12 cellular contexts compared by ENCODE assay signal in genomic region chr2:226489765-226490164, GRCh38.
DNase-seq lines count a peak whose midpoint lies in the region; ATAC-seq, FAIRE-seq and TF ChIP-seq lines count a peak whose summit lies in the region.
"Had no signal": no experiment of that assay in that cellular context is flagged by ENCODE, and none has a peak within 500 bp of the region (broad histone marks: within the 10 kb centered on the region; RNA-seq: fewer than 3 reads in every experiment).

No MANE protein-coding gene starts in this region.

- TF ChIP-seq EP300 in A549 (IDR thresholded peaks at IDR 0.05), result no peak

- TF ChIP-seq POLR2A in A549 (IDR thresholded peaks at IDR 0.05; ENCODE audit: low read length), result no peak
- no peak for TF ChIP-seq POLR2A in body of pancreas (IDR thresholded peaks at IDR 0.05)

- H3K27me3 ChIP-seq in body of pancreas, result no peaks in the 10 kb centered on the region
- no peaks in the 10 kb centered on the region for H3K27me3 ChIP-seq in pancreas

- DNase-seq in A549 (ENCODE audit: low read depth in 1 of 2, low spot score in 1 of 2) (peak; percentile 10 to 23), chondrocyte (ENCODE audit: low spot score) (no peak), GF-D8 (lab: John Stamatoyannopoulos, UW) (no peak), body of pancreas (no peak), pancreas (no peak)
- DNase-seq in stimulated activated CD4-positive, alpha-beta T cell treated with anti-CD3 and anti-CD28 coated beads, Interleukin-4, amount 100 ng/mL, for 4 hours, result no peak
- DNase-seq: activated CD4-positive, alpha-beta T cell treated with anti-CD3 and anti-CD28 coated beads for 1 hour; kidney had no signal

- intact Hi-C loops in body of pancreas (cut with DNase I), result no loop called here
- intact Hi-C loops in pancreas (cut with DNase I), result no loop called here

- H3K4me1 ChIP-seq in A549 (peaks cover 5% of the 10 kb centered on the region; the same call in 2 of the 3 replicates), body of pancreas (no peaks in the 10 kb centered on the region), pancreas (no peaks in the 10 kb centered on the region)
- H3K4me1 ChIP-seq: prostate gland had no signal

- TF ChIP-seq RAD21 in A549 (conservative IDR thresholded peaks at IDR 0.05 in 1 of 2, IDR thresholded peaks at IDR 0.05 in 1 of 2), result 0 out of 5 replicates have a peak, but pooled peaks of 1 of the 2 experiments have one; percentile 21

- H3K36me3 Mint-ChIP-seq in chondrocyte (ENCODE audit: low read depth), result no peaks in the 10 kb centered on the region

- ATAC-seq in A549 (peak in 1 of 2 experiments; percentile 61; a peak in 2 of 6 replicates), GM18861 (IDR thresholded peaks at IDR 0.05; ENCODE audit: unreplicated experiment) (peak; percentile 35), HG03175 (IDR thresholded peaks at IDR 0.05; ENCODE audit: unreplicated experiment) (peak; percentile 52), body of pancreas (no peak), pancreas (no peak)

- H3K4me2 ChIP-seq in A549, result no peak overlapping the region

- no peaks in the 10 kb centered on the region for H3K36me3 ChIP-seq in body of pancreas (replicated peaks in 1 of 2; ENCODE audit: insufficient read depth in 1 of 2, low read depth in 2 of 2)
- no peaks in the 10 kb centered on the region for H3K36me3 ChIP-seq in pancreas
- H3K36me3 ChIP-seq: prostate gland had no signal

- H3K27me3 Mint-ChIP-seq in chondrocyte (ENCODE audit: low read depth), result no peaks in the 10 kb centered on the region

- POLR2A ChIA-PET in A549 (lab: Yijun Ruan, JAX), result no interaction called here

- WGBS in A549 (ENCODE audit: missing lambda C conversion rate), result 63% methylated on average over 7 of the region's 7 CpGs
- 85 to 87% methylated on average over 7 of the region's 7 CpGs for WGBS in body of pancreas, 2 donors
- 83 to 87% methylated on average over 7 of the region's 7 CpGs for WGBS in pancreas, 2 donors

- H3K4me1 Mint-ChIP-seq in chondrocyte (ENCODE audit: low read depth), result peaks cover 28% of the 10 kb centered on the region
- H3K4me1 Mint-ChIP-seq: central memory CD8-positive, alpha-beta T cell had no signal

- no peak for TF ChIP-seq CTCF in A549 (IDR thresholded peaks at IDR 0.05)
- peak; percentile 14 for TF ChIP-seq CTCF in chondrocyte (IDR thresholded peaks at IDR 0.05)
- no peak for TF ChIP-seq CTCF in body of pancreas (IDR thresholded peaks at IDR 0.05)
- TF ChIP-seq CTCF in pancreas (IDR thresholded peaks at IDR 0.05), result no peak

- H3K27ac ChIP-seq in A549, result peak overlapping the region in 1 of 2 experiments; percentile 57; a peak in 1 of 6 replicates
- no peak overlapping the region for H3K27ac ChIP-seq in body of pancreas
- no peak overlapping the region for H3K27ac ChIP-seq in pancreas
- H3K27ac ChIP-seq: prostate gland had no signal

- H3K9me3 ChIP-seq in A549, result peaks cover 16% of the 10 kb centered on the region; the same call in 1 of the 3 replicates
- no peaks in the 10 kb centered on the region for H3K9me3 ChIP-seq in body of pancreas
- H3K9me3 ChIP-seq in pancreas, result no peaks in the 10 kb centered on the region
- H3K9me3 ChIP-seq: prostate gland had no signal

- H3K4me3 ChIP-seq in A549, result no peak overlapping the region
- H3K4me3 ChIP-seq in body of pancreas, result no peak overlapping the region
- H3K4me3 ChIP-seq in pancreas, result no peak overlapping the region
- H3K4me3 ChIP-seq: prostate gland had no signal

- FAIRE-seq in A549 (lab: Jason Lieb, UNC), result no peak
- no peak for FAIRE-seq in pancreas (lab: Jason Lieb, UNC)
- FAIRE-seq: kidney had no signal

- H3K9me3 Mint-ChIP-seq in chondrocyte (ENCODE audit: low read depth), result peaks cover 3% of the 10 kb centered on the region
- H3K9me3 Mint-ChIP-seq: central memory CD8-positive, alpha-beta T cell had no signal

- CTCF ChIA-PET in A549 (lab: Yijun Ruan, JAX), result no interaction called here

- no peak overlapping the region for H3K4me3 Mint-ChIP-seq in chondrocyte (ENCODE audit: unreplicated experiment)
- H3K4me3 Mint-ChIP-seq: central memory CD8-positive, alpha-beta T cell had no signal

- H3K27ac Mint-ChIP-seq in chondrocyte (ENCODE audit: unreplicated experiment), result peak overlapping the region; percentile 84

TF ChIP-seq in A549, 52 proteins besides CTCF, POLR2A, EP300 and RAD21:
- TF ChIP-seq ESRRA (IDR thresholded peaks at IDR 0.05; ENCODE audit: borderline replicate concordance, low read length) (no peak), PBX3 (IDR thresholded peaks at IDR 0.05) (no peak), POLR2AphosphoS2 (conservative IDR thresholded peaks at IDR 0.05; ENCODE audit: low read length) (no peak), HOXB13 (CRISPR knock-in tag; IDR thresholded peaks at IDR 0.05; ENCODE audit: low read depth) (no peak), RARB (CRISPR knock-in tag; IDR thresholded peaks at IDR 0.05) (no peak), HOXA7 (CRISPR knock-in tag; IDR thresholded peaks at IDR 0.05) (no peak), NR3C1 (IDR thresholded peaks at IDR 0.05) (no peak), CEBPB (IDR thresholded peaks at IDR 0.05) (0 out of 4 replicates have a peak, but pooled peaks of 1 of the 2 experiments have one; percentile 8), FOSL2 (IDR thresholded peaks at IDR 0.05) (no peak), FOSL2 (CRISPR knock-in tag; IDR thresholded peaks at IDR 0.05) (peak; percentile 60)
TF ChIP-seq in A549: peak in this region for 2.

Comparison
In these comparisons a context has a peak if more than half of its experiments do, and no peak if none do; other contexts are left out.
1. ATAC-seq: peak in GM18861 (single experiment) and HG03175 (single experiment); none in body of pancreas (single experiment) and pancreas (0 of 4).
2. DNase-seq: peak in A549 (2 of 2); none in chondrocyte (single experiment), GF-D8 (single experiment), body of pancreas (0 of 4), pancreas (0 of 6) and stimulated activated CD4-positive, alpha-beta T cell treated with anti-CD3 and anti-CD28 coated beads, Interleukin-4, amount 100 ng/mL, for 4 hours (0 of 2).